Comparison of ENCODE assay signal across 22 cellular contexts in the genomic region with DNA sequence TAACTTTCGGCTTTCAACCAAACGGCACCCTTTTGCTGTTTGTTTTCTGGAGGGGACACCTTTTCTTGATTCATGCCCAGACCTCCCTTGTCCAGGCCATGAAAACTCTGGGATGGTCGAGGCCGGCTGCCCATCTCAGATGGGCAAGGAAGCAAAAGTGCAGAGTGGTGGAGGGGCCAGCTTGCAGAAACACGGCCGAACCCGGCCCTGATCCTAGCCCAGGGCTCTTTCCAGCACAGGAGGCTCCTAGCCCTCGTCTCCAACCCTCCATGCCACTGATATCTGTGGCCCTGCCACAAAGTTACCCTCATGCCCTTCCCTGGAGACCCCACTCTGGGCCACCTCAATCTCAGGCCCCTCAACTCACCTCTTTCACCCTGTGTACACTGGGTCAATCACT. TPM values are rescaled to one million over a fixed set of nuclear protein-coding genes. Genes with fewer than 3 reads are reported as not detected.
DNase-seq lines count a peak whose midpoint lies in the region; ATAC-seq, FAIRE-seq and TF ChIP-seq lines count a peak whose summit lies in the region.
"Had no signal": no experiment of that assay in that cellular context is flagged by ENCODE, and none has a peak within 500 bp of the region (broad histone marks: within the 10 kb centered on the region; RNA-seq: fewer than 3 reads in every experiment).

No MANE protein-coding gene starts in this region.

- peak overlapping the region; percentile 39 for H3K27ac Mint-ChIP-seq in type B pancreatic cell
- H3K27ac Mint-ChIP-seq: CD8-positive, alpha-beta T cell had no signal

- no peaks in the 10 kb centered on the region for H3K9me3 ChIP-seq in K562 (replicated peaks; ENCODE audit: control insufficient read depth, insufficient read depth, low read depth, low read length)
- no peaks in the 10 kb centered on the region for H3K9me3 ChIP-seq in lower lobe of right lung
- H3K9me3 ChIP-seq in BE2C = no peaks in the 10 kb centered on the region
- H3K9me3 ChIP-seq: BLaER1, SJSA1 had no signal

- H3K36me3 ChIP-seq in K562 (ENCODE audit: control insufficient read depth, insufficient read depth, low read length) = no peaks in the 10 kb centered on the region
- H3K36me3 ChIP-seq in lower lobe of right lung = no peaks in the 10 kb centered on the region
- no peaks in the 10 kb centered on the region for H3K36me3 ChIP-seq in BE2C
- H3K36me3 ChIP-seq: BLaER1, SJSA1 had no signal

- DNase-seq in left ventricle myocardium superior = peak; percentile 3
- DNase-seq in Right ventricle myocardium inferior (ENCODE audit: missing footprints) = no peak
- no peak for DNase-seq in K562 (ENCODE audit: extremely low read depth in 1 of 4, low spot score in 3 of 4)
- peak; percentile 20 for DNase-seq in lower lobe of right lung
- DNase-seq in type B pancreatic cell (ENCODE audit: extremely low spot score, unreplicated experiment) = no peak
- no peak for DNase-seq in BE2C
- DNase-seq: CD8-positive, alpha-beta T cell; DMS79 treated with DMSO at 0.1 percent for 48 hours; IMR-90; Kasumi-1; NCI-H1417; NCI-H187 treated with DMSO at 0.1 percent for 48 hours; OCI-M1 had no signal

- in situ Hi-C loops in K562 (cut with MboI) = no loop called here

- intact Hi-C loops in left ventricle myocardium superior (cut with micrococcal nuclease) (no loop called here), Right ventricle myocardium inferior (cut with DNase I) (no loop called here), K562 (cut with micrococcal nuclease) (no loop called here), lower lobe of right lung (cut with DNase I) (no loop called here)

- no peak for TF ChIP-seq POLR2A in K562 (conservative IDR thresholded peaks at IDR 0.05)

- no peaks in the 10 kb centered on the region for H4K20me1 ChIP-seq in K562 (replicated peaks; ENCODE audit: control insufficient read depth, insufficient read depth, low read length)
- H4K20me1 ChIP-seq: BLaER1 had no signal

- H3K4me3 Mint-ChIP-seq in type B pancreatic cell = no peak overlapping the region
- H3K4me3 Mint-ChIP-seq: CD8-positive, alpha-beta T cell had no signal

- no peaks in the 10 kb centered on the region for H3K79me2 ChIP-seq in K562 (ENCODE audit: control insufficient read depth, insufficient read depth, low read length)

- 35% methylated on average over 8 of the region's 8 CpGs for WGBS in K562 (ENCODE audit: insufficient coverage, low coverage, missing lambda C conversion rate)

- TF ChIP-seq CTCF in K562 (IDR thresholded peaks at IDR 0.05 in 2 of 3, conservative IDR thresholded peaks at IDR 0.05 in 1 of 3; ENCODE audit: insufficient read depth in 2 of 3, low read depth in 1 of 3, low read length in 3 of 3) = no peak
- no peak for TF ChIP-seq CTCF in lower lobe of right lung (IDR thresholded peaks at IDR 0.05)
- TF ChIP-seq CTCF in type B pancreatic cell (conservative IDR thresholded peaks at IDR 0.05) = no peak
- TF ChIP-seq CTCF in BE2C (IDR thresholded peaks at IDR 0.05; ENCODE audit: low read depth, low read length) = no peak

- peak overlapping the region in 1 of 2 experiments; percentile 41; a peak in 1 of 4 replicates for H3K9ac ChIP-seq in K562 (ENCODE audit: insufficient read depth in 1 of 2, low read depth in 2 of 2, low read length in 2 of 2)
- H3K9ac ChIP-seq: BLaER1, GM23248 had no signal

- no peak for ATAC-seq in left ventricle myocardium superior
- ATAC-seq in Right ventricle myocardium inferior = no peak
- ATAC-seq in K562 = peak; percentile 26; the same call in 2 of the 3 replicates
- no peak for ATAC-seq in lower lobe of right lung
- no peak for ATAC-seq in HG03025 (IDR thresholded peaks at IDR 0.05; ENCODE audit: low FRiP score, unreplicated experiment)
- no peak for ATAC-seq in GM21717 (IDR thresholded peaks at IDR 0.05; ENCODE audit: unreplicated experiment)
- ATAC-seq: CD8-positive, alpha-beta T cell; GM12878 had no signal

- TF ChIP-seq EP300 in K562 (IDR thresholded peaks at IDR 0.05; ENCODE audit: low read length) = no peak

- no peak for FAIRE-seq in K562 (lab: Jason Lieb, UNC)
- FAIRE-seq: D721Med, GM12878 had no signal

- no peaks in the 10 kb centered on the region for H3K36me3 Mint-ChIP-seq in type B pancreatic cell
- H3K36me3 Mint-ChIP-seq: CD8-positive, alpha-beta T cell had no signal

- H3K4me1 Mint-ChIP-seq in type B pancreatic cell (ENCODE audit: unreplicated experiment) = no peaks in the 10 kb centered on the region

- H3K4me2 ChIP-seq in K562 (ENCODE audit: insufficient read depth, low read length) = peak overlapping the region; percentile 60; the same call in 1 of the 2 replicates
- H3K4me2 ChIP-seq: BLaER1 had no signal

- H3K9me1 ChIP-seq in K562 (ENCODE audit: control insufficient read depth, insufficient read depth, low read length) = no peaks in the 10 kb centered on the region

- POLR2A ChIA-PET in K562 (lab: Yijun Ruan, JAX) = interaction anchor here (1.1 to 1.2 kb wide), 2 partner anchors 9 to 117 kb away, joined by 3 to 6 read pairs; no protein-coding TSS in a partner anchor

- no peaks in the 10 kb centered on the region for H3K27me3 Mint-ChIP-seq in type B pancreatic cell

- H3K4me3 ChIP-seq in K562 (no peak overlapping the region), lower lobe of right lung (no peak overlapping the region), BE2C (ENCODE audit: low read depth, low read length) (no peak overlapping the region)
- H3K4me3 ChIP-seq: BLaER1, GM12878, GM23248, SJSA1 had no signal

- H2AFZ ChIP-seq in K562 (ENCODE audit: low read depth, low read length) = peak overlapping the region; percentile 62; the same call in 1 of the 2 replicates
- H2AFZ ChIP-seq: GM23248 had no signal

- TF ChIP-seq RAD21 in K562 (CRISPR knock-in tag; conservative IDR thresholded peaks at IDR 0.05 in 1 of 2, IDR thresholded peaks at IDR 0.05 in 1 of 2) = no peak

- H3K27ac ChIP-seq in K562 (ENCODE audit: extremely low read depth, low read depth, low read length) (no peak overlapping the region), lower lobe of right lung (no peak overlapping the region)
- H3K27ac ChIP-seq: BLaER1, GM23248, SJSA1 had no signal

- no peaks in the 10 kb centered on the region for H3K9me3 Mint-ChIP-seq in type B pancreatic cell
- H3K9me3 Mint-ChIP-seq: CD8-positive, alpha-beta T cell had no signal

- H3K27me3 ChIP-seq in K562 (ENCODE audit: control insufficient read depth in 2 of 2, insufficient read depth in 2 of 2, low read length in 2 of 2) (peaks cover 3 to 16% of the 10 kb centered on the region in 2 experiments), lower lobe of right lung (ENCODE audit: low read depth) (peaks cover 4% of the 10 kb centered on the region), BE2C (no peaks in the 10 kb centered on the region)
- H3K27me3 ChIP-seq: BLaER1 had no signal

- H3K4me1 ChIP-seq in K562 (replicated peaks in 1 of 2; ENCODE audit: control insufficient read depth in 2 of 2, insufficient read depth in 2 of 2, low read length in 2 of 2) (peaks cover 15 to 38% of the 10 kb centered on the region in 2 experiments), lower lobe of right lung (no peaks in the 10 kb centered on the region), BE2C (peaks cover under 1% of the 10 kb centered on the region; the same call in 1 of the 2 replicates)
- H3K4me1 ChIP-seq: SJSA1 had no signal

- CTCF ChIA-PET in K562 (lab: Yijun Ruan, JAX; ENCODE audit: low intra/inter-chr PET ratio) = no interaction called here

- no TSS peak for BruUV-seq in K562 (replicated peaks; lab: Mats Ljungman, UMichigan)

RNA-seq across cellular contexts. Expression of gene SLC22A11, which starts 16.4 kb away (rescaled TPM):
- total RNA-seq in left ventricle myocardium superior (not detected), Right ventricle myocardium inferior (not detected), K562 (2014; rRNA removed) (not detected in 2 replicates), K562 (2014; rRNA removed; fragmentation: Illumina TruSeq; extraction: Trizol) (not detected in 2 replicates), K562 (2015; rRNA removed; fragmentation: Illumina TruSeq; extraction: Trizol) (not detected in 2 replicates), K562 (2021) (not detected in 2 replicates), lower lobe of right lung (not detected), type B pancreatic cell (ENCODE audit: low replicate concordance) (0.59 and 0.65 TPM in 2 replicates)
- 0.39 TPM in 1 of 2 replicates, not detected in the other for total RNA-seq in K562 (2011; cell fraction: chromatin; rRNA removed; ENCODE audit: low replicate concordance)
- total RNA-seq in K562 (2011; cell fraction: nucleolus; rRNA removed) = 0.17 and 0.26 TPM in 2 replicates
- 0.44 TPM in 1 of 2 replicates, not detected in the other for total RNA-seq in K562 (2011; cell fraction: nucleoplasm; rRNA removed)
- polyA plus RNA-seq in K562 (2011; rRNA removed) (0.07 TPM in 1 of 2 replicates, not detected in the other), K562 (2014; fragmentation: Illumina TruSeq; extraction: Trizol) (not detected in 2 replicates), K562 (2014; fragmentation: Nextera tagmentation; extraction: Ambion mirVana) (not detected), K562 (2014; rRNA removed) (0.07 TPM in 1 of 2 replicates, not detected in the other)
- 0.09 TPM in 1 of 2 replicates, not detected in the other for polyA plus RNA-seq in K562 (2011; cell fraction: cytosol; rRNA removed)
- 0.08 and 0.28 TPM in 2 replicates for polyA plus RNA-seq in K562 (2011; cell fraction: nucleus; rRNA removed)
- polyA plus RNA-seq in K562 (2012) = 0.05 and 0.08 TPM in 2 replicates
- not detected in 2 replicates for polyA minus RNA-seq in K562 (2011; rRNA and poly(A)+ RNA removed)
- polyA minus RNA-seq in K562 (2011; cell fraction: cytosol; rRNA and poly(A)+ RNA removed) = not detected in 2 replicates
- not detected in 2 replicates for polyA minus RNA-seq in K562 (2011; cell fraction: nucleus; rRNA and poly(A)+ RNA removed)
- not detected for polyA plus RNA-seq in BE2C (2012; ENCODE audit: insufficient read depth, insufficient read length, low read depth)
- total RNA-seq: CD8-positive, alpha-beta T cell; GM12878; GM23248; IMR-90; SJSA1 had no signal
- polyA plus RNA-seq: GM23248, IMR-90 had no signal

RNA-seq across cellular contexts. Expression of gene SLC22A12, which starts 18.9 kb away (rescaled TPM):
- total RNA-seq in left ventricle myocardium superior = not detected
- total RNA-seq in Right ventricle myocardium inferior = not detected
- not detected in 2 replicates for total RNA-seq in K562 (2011; cell fraction: chromatin; rRNA removed; ENCODE audit: low replicate concordance)
- not detected in 2 replicates for total RNA-seq in K562 (2011; cell fraction: nucleolus; rRNA removed)
- not detected in 2 replicates for total RNA-seq in K562 (2011; cell fraction: nucleoplasm; rRNA removed)
- total RNA-seq in K562 (2014; rRNA removed) = not detected in 2 replicates
- not detected in 2 replicates for total RNA-seq in K562 (2014; rRNA removed; fragmentation: Illumina TruSeq; extraction: Trizol)
- not detected in 2 replicates for total RNA-seq in K562 (2015; rRNA removed; fragmentation: Illumina TruSeq; extraction: Trizol)
- total RNA-seq in K562 (2021) = not detected in 2 replicates
- polyA plus RNA-seq in K562 (2011; rRNA removed) = not detected in 2 replicates
- not detected in 2 replicates for polyA plus RNA-seq in K562 (2011; cell fraction: cytosol; rRNA removed)
- not detected in 2 replicates for polyA plus RNA-seq in K562 (2011; cell fraction: nucleus; rRNA removed)
- polyA plus RNA-seq in K562 (2012) = not detected in 2 replicates
- not detected in 2 replicates for polyA plus RNA-seq in K562 (2014; fragmentation: Illumina TruSeq; extraction: Trizol)
- polyA plus RNA-seq in K562 (2014; fragmentation: Nextera tagmentation; extraction: Ambion mirVana) = not detected
- not detected in 2 replicates for polyA plus RNA-seq in K562 (2014; rRNA removed)
- not detected in 2 replicates for polyA minus RNA-seq in K562 (2011; rRNA and poly(A)+ RNA removed)
- not detected in 2 replicates for polyA minus RNA-seq in K562 (2011; cell fraction: cytosol; rRNA and poly(A)+ RNA removed)
- polyA minus RNA-seq in K562 (2011; cell fraction: nucleus; rRNA and poly(A)+ RNA removed) = not detected in 2 replicates
- total RNA-seq in lower lobe of right lung = not detected
- not detected in 2 replicates for total RNA-seq in type B pancreatic cell (ENCODE audit: low replicate concordance)
- not detected for polyA plus RNA-seq in BE2C (2012; ENCODE audit: insufficient read depth, insufficient read length, low read depth)
- total RNA-seq: A172; CD8-positive, alpha-beta T cell; G401; GM12878; GM23248; IMR-90; SJSA1 had no signal
- polyA plus RNA-seq: GM12878, GM23248, IMR-90 had no signal

Comparison
In these comparisons a context has a peak if more than half of its experiments do, and no peak if none do; other contexts are left out.
1. DNase-seq: peak in left ventricle myocardium superior (single experiment) and lower lobe of right lung (single experiment); none in Right ventricle myocardium inferior (single experiment), K562 (0 of 4), type B pancreatic cell (single experiment) and BE2C (single experiment).